In genomic region chr14:36402867-36403266, GRCh38 we compare ENCODE assay signal across 19 cellular contexts.
"Had no signal": no experiment of that assay in that cellular context is flagged by ENCODE, and none has a peak within 500 bp of the region (broad histone marks: within the 10 kb centered on the region; RNA-seq: fewer than 3 reads in every experiment).

No MANE protein-coding gene starts in this region.

- H3K27me3 ChIP-seq: SJCRH30 had no signal

- H3K36me3 ChIP-seq: SJCRH30 had no signal

- DNase-seq: IMR-90, Kasumi-1, KG1, MM.1S, NCI-H1092 treated with DMSO at 0.1 percent for 48 hours, NCI-H1436 treated with DMSO at 0.1 percent for 48 hours, NCI-H1694, NCI-H187 treated with DMSO at 0.1 percent for 48 hours, NCI-H2029 treated with DMSO at 0.1 percent for 48 hours, NCI-H2171 treated with DMSO at 0.1 percent for 48 hours, NCI-H526 treated with DMSO at 0.1 percent for 48 hours, NCI-H774, SHP77 treated with DMSO at 0.1 percent for 48 hours, SJCRH30 had no signal

- H3K4me3 ChIP-seq: SJCRH30 had no signal

- H3K4me1 ChIP-seq: SJCRH30 had no signal

- ATAC-seq: Right ventricle myocardium inferior, SK-N-SH treated with all-trans-retinoic acid at 6 μM for 48 hours had no signal

- FAIRE-seq: HTR-8/SVneo had no signal

- H3K27ac ChIP-seq: HL-60, RWPE1, SJCRH30 had no signal

- H3K9me3 ChIP-seq: SJCRH30 had no signal
